In the genomic region with DNA sequence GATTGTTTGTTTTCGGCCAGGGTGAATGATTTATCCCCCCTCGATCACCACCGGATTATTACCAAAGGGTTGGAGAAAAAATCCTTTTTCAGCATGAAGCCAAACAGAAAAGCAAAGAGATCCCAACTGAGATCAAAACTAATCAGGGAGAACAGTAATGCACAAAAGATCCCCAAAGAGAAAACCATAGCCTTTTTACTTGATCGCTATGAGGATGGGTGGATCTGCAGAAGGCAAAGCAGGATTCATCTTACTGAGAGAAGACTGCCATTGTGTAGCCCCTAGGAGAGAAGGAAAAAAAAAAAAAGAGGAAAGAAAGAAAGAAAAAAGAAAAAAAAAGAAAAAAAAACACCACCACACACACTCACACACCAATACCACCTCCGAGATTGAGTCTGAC, we compare ENCODE assay signal across 9 cellular contexts. TPM values are rescaled to one million over a fixed set of nuclear protein-coding genes. Genes with fewer than 3 reads are reported as not detected.
A peak's percentile ranks its signal among the peaks of the same experiment; 100 is the strongest.
DNase-seq lines count a peak whose midpoint lies in the region; ATAC-seq and TF ChIP-seq lines count a peak whose summit lies in the region.
"Had no signal": no experiment of that assay in that cellular context is flagged by ENCODE, and none has a peak within 500 bp of the region (broad histone marks: within the 10 kb centered on the region; RNA-seq: fewer than 3 reads in every experiment).

A gene (minus strand): TSS at position 294 of the 400 bp plus-strand sequence.

- no peaks in the 10 kb centered on the region for H3K36me3 Mint-ChIP-seq in T-helper 2 cell treated with Interferon-gamma antibody and Interleukin-4, amounts not matched to agents 5 μg/mL and 100 μg/mL, for 36 hours (ENCODE audit: low read depth)

- no peak within 1 kb of the TSS for H3K27ac ChIP-seq in mammary epithelial cell (ENCODE audit: insufficient read depth, low read depth, low read length)
- H3K27ac ChIP-seq in lower lobe of right lung: no peak within 1 kb of the TSS
- peak within 1 kb of the TSS; percentile 23 for H3K27ac ChIP-seq in temporal lobe (ENCODE audit: low read depth, low read length)

- H3K4me3 ChIP-seq in mammary epithelial cell (replicated peaks in 1 of 3; ENCODE audit: insufficient read depth in 1 of 3, low read depth in 2 of 3, low read length in 3 of 3) (peak within 1 kb of the TSS; percentile 51 to 57 (median 52)), lower lobe of right lung (peak within 1 kb of the TSS; percentile 56)

- 6% methylated on average over 5 of the region's 5 CpGs for WGBS in mammary epithelial cell (ENCODE audit: low coverage, missing lambda C conversion rate)

- intact Hi-C loops in mammary epithelial cell (cut with micrococcal nuclease) (loop anchor here (5.0 to 10.0 kb wide), 2 partner anchors 56 to 153 kb away; no protein-coding TSS in a partner anchor), lower lobe of right lung (cut with DNase I) (no loop called here)

- no peaks in the 10 kb centered on the region for H4K20me1 ChIP-seq in mammary epithelial cell (ENCODE audit: insufficient read depth, low read length)

- TF ChIP-seq CTCF in mammary epithelial cell (conservative IDR thresholded peaks at IDR 0.05 in 1 of 2, IDR thresholded peaks at IDR 0.05 in 1 of 2; ENCODE audit: extremely low read depth in 1 of 2, insufficient read depth in 1 of 2, low read depth in 1 of 2, low read length in 2 of 2) (no peak), lower lobe of right lung (IDR thresholded peaks at IDR 0.05) (no peak)

- ATAC-seq in lower lobe of right lung (no peak), HG03175 (IDR thresholded peaks at IDR 0.05; ENCODE audit: unreplicated experiment) (no peak), HG02642 (IDR thresholded peaks at IDR 0.05; ENCODE audit: poor library complexity, unreplicated experiment) (no peak)

- CTCF ChIA-PET in mammary epithelial cell (lab: Charles Lee; ENCODE audit: low non-redundant PET): no interaction called here

- peaks cover 60% of the 10 kb centered on the region for H3K27me3 Mint-ChIP-seq in T-helper 2 cell treated with Interferon-gamma antibody and Interleukin-4, amounts not matched to agents 5 μg/mL and 100 μg/mL, for 36 hours (ENCODE audit: low read depth)

- peaks cover 3% of the 10 kb centered on the region for H3K27me3 ChIP-seq in mammary epithelial cell (ENCODE audit: insufficient read depth, low read length)
- H3K27me3 ChIP-seq in lower lobe of right lung (ENCODE audit: low read depth): peaks cover 35% of the 10 kb centered on the region

- H3K4me2 ChIP-seq in mammary epithelial cell (ENCODE audit: insufficient read depth, low read depth, low read length): peak within 1 kb of the TSS; percentile 97

- no peak within 1 kb of the TSS for H3K9ac ChIP-seq in mammary epithelial cell (ENCODE audit: insufficient read depth, low read length)

- no peaks in the 10 kb centered on the region for H3K36me3 ChIP-seq in mammary epithelial cell (ENCODE audit: insufficient read depth, low read length)
- no peaks in the 10 kb centered on the region for H3K36me3 ChIP-seq in lower lobe of right lung

- H3K4me1 ChIP-seq in mammary epithelial cell (ENCODE audit: insufficient read depth, low read length) (peaks cover 14% of the 10 kb centered on the region), lower lobe of right lung (peaks cover 15% of the 10 kb centered on the region)

- H2AFZ ChIP-seq in mammary epithelial cell (ENCODE audit: low read depth, low read length): peak within 1 kb of the TSS; percentile 85

- in situ Hi-C loops in mammary epithelial cell (cut with MboI; ENCODE audit: low sequenced_read_pairs in 2 of 2): no loop called here

- dilution Hi-C loops in mammary epithelial cell (cut with HindIII; ENCODE audit: low sequenced_read_pairs): loop anchor here (10.0 kb wide), 1 partner anchor 47 kb away; no protein-coding TSS in a partner anchor

- peaks cover 21% of the 10 kb centered on the region for H3K4me1 Mint-ChIP-seq in T-helper 2 cell treated with Interferon-gamma antibody and Interleukin-4, amounts not matched to agents 5 μg/mL and 100 μg/mL, for 36 hours (ENCODE audit: low read depth)

- H3K27ac Mint-ChIP-seq in T-helper 2 cell treated with Interferon-gamma antibody and Interleukin-4, amounts not matched to agents 5 μg/mL and 100 μg/mL, for 36 hours: peak within 1 kb of the TSS; percentile 15

- H3K9me3 ChIP-seq in mammary epithelial cell (replicated peaks; ENCODE audit: insufficient read depth, low read length) (no peaks in the 10 kb centered on the region), lower lobe of right lung (no peaks in the 10 kb centered on the region)

- no peaks in the 10 kb centered on the region for H3K9me3 Mint-ChIP-seq in T-helper 2 cell treated with Interferon-gamma antibody and Interleukin-4, amounts not matched to agents 5 μg/mL and 100 μg/mL, for 36 hours

- H3K4me3 Mint-ChIP-seq in T-helper 2 cell treated with Interferon-gamma antibody and Interleukin-4, amounts not matched to agents 5 μg/mL and 100 μg/mL, for 36 hours: peak within 1 kb of the TSS; percentile 73

- no peaks in the 10 kb centered on the region for H3K79me2 ChIP-seq in mammary epithelial cell (ENCODE audit: insufficient read depth, low read length)

- BruUV-seq in mammary epithelial cell (replicated peaks; lab: Mats Ljungman, UMichigan): no TSS peak

- no peak for DNase-seq in T-helper 2 cell treated with Interferon-gamma antibody and Interleukin-4, amounts not matched to agents 5 μg/mL and 100 μg/mL, for 36 hours (ENCODE audit: low spot score)
- DNase-seq in T-helper 2 cell: no peak
- no peak for DNase-seq in mammary epithelial cell
- DNase-seq in lower lobe of right lung: no peak
- DNase-seq in NCI-H1694 (lab: John Stamatoyannopoulos, UW): no peak
- DNase-seq: T-helper 9 cell had no signal

RNA-seq across cellular contexts. Expression of the gene that starts here (rescaled TPM):
- total RNA-seq in mammary epithelial cell (not detected), lower lobe of right lung (5.0 TPM), temporal lobe (49.9 TPM)
- polyA plus RNA-seq in mammary epithelial cell: 0.02 TPM
- not detected for polyA minus RNA-seq in mammary epithelial cell
